ENCODE assay signal across 20 cellular contexts in genomic region chr1:86068841-86069756, GRCh38.
DNase-seq lines count a peak whose midpoint lies in the region; ATAC-seq and TF ChIP-seq lines count a peak whose summit lies in the region.
"Had no signal": no experiment of that assay in that cellular context is flagged by ENCODE, and none has a peak within 500 bp of the region (broad histone marks: within the 10 kb centered on the region; RNA-seq: fewer than 3 reads in every experiment).

No MANE protein-coding gene starts in this region.

- H3K9ac ChIP-seq in mammary epithelial cell (ENCODE audit: insufficient read depth, low read length): no peak overlapping the region
- H3K9ac ChIP-seq: BLaER1 treated with 17β-estradiol and CSF1 and Interleukin-3, amounts not matched to agents 10 nM and 100 nM had no signal

- dilution Hi-C loops in mammary epithelial cell (cut with HindIII; ENCODE audit: low sequenced_read_pairs): no loop called here

- H3K27me3 ChIP-seq in mammary epithelial cell (ENCODE audit: insufficient read depth, low read length) (peaks cover 3% of the 10 kb centered on the region), left ventricle myocardium inferior (ENCODE audit: low read depth) (no peaks in the 10 kb centered on the region)
- H3K27me3 ChIP-seq: BLaER1 treated with 17β-estradiol and CSF1 and Interleukin-3, amounts not matched to agents 10 nM and 100 nM; suprapubic skin had no signal

- H3K36me3 ChIP-seq in mammary epithelial cell (ENCODE audit: insufficient read depth, low read length) (no peaks in the 10 kb centered on the region), left ventricle myocardium inferior (no peaks in the 10 kb centered on the region)
- H3K36me3 ChIP-seq: BLaER1 treated with 17β-estradiol and CSF1 and Interleukin-3, amounts not matched to agents 10 nM and 100 nM; suprapubic skin had no signal

- WGBS in mammary epithelial cell (ENCODE audit: low coverage, missing lambda C conversion rate): 13% methylated on average over 2 of the region's 3 CpGs

- TF ChIP-seq CTCF in AG10803 (conservative IDR thresholded peaks at IDR 0.05; ENCODE audit: low read length) (no peak), mammary epithelial cell (conservative IDR thresholded peaks at IDR 0.05 in 1 of 2, IDR thresholded peaks at IDR 0.05 in 1 of 2; ENCODE audit: extremely low read depth in 1 of 2, insufficient read depth in 1 of 2, low read depth in 1 of 2, low read length in 2 of 2) (no peak), left ventricle myocardium inferior (IDR thresholded peaks at IDR 0.05; ENCODE audit: borderline replicate concordance) (no peak)

- H3K9me3 ChIP-seq in mammary epithelial cell (replicated peaks; ENCODE audit: insufficient read depth, low read length) (no peaks in the 10 kb centered on the region), left ventricle myocardium inferior (replicated peaks) (peaks cover 6% of the 10 kb centered on the region)
- H3K9me3 ChIP-seq: A549; BLaER1 treated with 17β-estradiol and CSF1 and Interleukin-3, amounts not matched to agents 10 nM and 100 nM; suprapubic skin had no signal

- H3K4me1 ChIP-seq in mammary epithelial cell (ENCODE audit: insufficient read depth, low read length) (no peaks in the 10 kb centered on the region), left ventricle myocardium inferior (no peaks in the 10 kb centered on the region)
- H3K4me1 ChIP-seq: A549; BLaER1 treated with 17β-estradiol and CSF1 and Interleukin-3, amounts not matched to agents 10 nM and 100 nM; suprapubic skin had no signal

- H3K79me2 ChIP-seq in mammary epithelial cell (ENCODE audit: insufficient read depth, low read length): no peaks in the 10 kb centered on the region

- H3K4me2 ChIP-seq in mammary epithelial cell (ENCODE audit: insufficient read depth, low read depth, low read length): no peak overlapping the region
- H3K4me2 ChIP-seq: A549; BLaER1 treated with 17β-estradiol and CSF1 and Interleukin-3, amounts not matched to agents 10 nM and 100 nM had no signal

- no peaks in the 10 kb centered on the region for H4K20me1 ChIP-seq in mammary epithelial cell (ENCODE audit: insufficient read depth, low read length)
- H4K20me1 ChIP-seq: BLaER1 treated with 17β-estradiol and CSF1 and Interleukin-3, amounts not matched to agents 10 nM and 100 nM had no signal

- intact Hi-C loops in mammary epithelial cell (cut with micrococcal nuclease): no loop called here
- intact Hi-C loops in left ventricle myocardium inferior (cut with micrococcal nuclease): no loop called here

- ATAC-seq in HG03432 (IDR thresholded peaks at IDR 0.05; ENCODE audit: unreplicated experiment): no peak
- ATAC-seq: A549, HCT116, left colon had no signal

- in situ Hi-C loops in mammary epithelial cell (cut with MboI; ENCODE audit: low sequenced_read_pairs in 2 of 2): no loop called here

- H3K4me3 ChIP-seq in AG10803 (ENCODE audit: low read length): no peak overlapping the region
- H3K4me3 ChIP-seq in mammary epithelial cell (replicated peaks in 1 of 3; ENCODE audit: insufficient read depth in 1 of 3, low read depth in 2 of 3, low read length in 3 of 3): no peak overlapping the region
- no peak overlapping the region for H3K4me3 ChIP-seq in left ventricle myocardium inferior
- H3K4me3 ChIP-seq: A549; BLaER1 treated with 17β-estradiol and CSF1 and Interleukin-3, amounts not matched to agents 10 nM and 100 nM; suprapubic skin had no signal

- H3K27ac ChIP-seq in mammary epithelial cell (ENCODE audit: insufficient read depth, low read depth, low read length): no peak overlapping the region
- peak overlapping the region; percentile 27 for H3K27ac ChIP-seq in left ventricle myocardium inferior (replicated peaks)
- H3K27ac ChIP-seq: A549; BLaER1 treated with 17β-estradiol and CSF1 and Interleukin-3, amounts not matched to agents 10 nM and 100 nM; HL-60; suprapubic skin had no signal

- H2AFZ ChIP-seq in mammary epithelial cell (ENCODE audit: low read depth, low read length): no peak overlapping the region

- no TSS peak for BruUV-seq in mammary epithelial cell (replicated peaks; lab: Mats Ljungman, UMichigan)

- DNase-seq in AG10803 (ENCODE audit: low read depth): peak; percentile 5
- DNase-seq in LHCN-M2 (ENCODE audit: low read depth): peak; percentile 30
- peak; percentile 0 for DNase-seq in mammary epithelial cell
- no peak for DNase-seq in left ventricle myocardium inferior
- DNase-seq in middle frontal gyrus (ENCODE audit: extremely low spot score, low spot score): no peak
- no peak for DNase-seq in stimulated activated CD8-positive, alpha-beta memory T cell treated with anti-CD3 and anti-CD28 coated beads, Interleukin-4, amount 100 ng/mL, for 48 hours
- DNase-seq in AML-193 (lab: John Stamatoyannopoulos, UW): no peak
- DNase-seq: activated naive CD4-positive, alpha-beta T cell; cortex of kidney; left colon; midbrain; NCI-H187; NCI-H510A treated with DMSO at 0.1 percent for 48 hours; RPMI8226 had no signal

- CTCF ChIA-PET in mammary epithelial cell (lab: Charles Lee; ENCODE audit: low non-redundant PET): no interaction called here

Comparison
In these comparisons a context has a peak if more than half of its experiments do, and no peak if none do; other contexts are left out.
1. DNase-seq: peak in AG10803 (single experiment), LHCN-M2 (single experiment) and mammary epithelial cell (single experiment); none in left ventricle myocardium inferior (single experiment), middle frontal gyrus (single experiment), stimulated activated CD8-positive, alpha-beta memory T cell treated with anti-CD3 and anti-CD28 coated beads, Interleukin-4, amount 100 ng/mL, for 48 hours (single experiment) and AML-193 (0 of 2).